12 cellular contexts compared by ENCODE assay signal in genomic region chr5:136309932-136310598, GRCh38.
DNase-seq lines count a peak whose midpoint lies in the region; ATAC-seq lines count a peak whose summit lies in the region.
"Had no signal": no experiment of that assay in that cellular context is flagged by ENCODE, and none has a peak within 500 bp of the region (broad histone marks: within the 10 kb centered on the region; RNA-seq: fewer than 3 reads in every experiment).

No MANE protein-coding gene starts in this region.

- ATAC-seq in GM18517 (IDR thresholded peaks at IDR 0.05; ENCODE audit: unreplicated experiment) (peak; percentile 95), GM21367 (IDR thresholded peaks at IDR 0.05; ENCODE audit: unreplicated experiment) (peak; percentile 99), HG03039 (IDR thresholded peaks at IDR 0.05; ENCODE audit: unreplicated experiment) (peak; percentile 97)
- ATAC-seq: K562 had no signal

- DNase-seq in NAMALWA (ENCODE audit: low spot score) (peak; percentile 4), NCI-H774 (lab: John Stamatoyannopoulos, UW) (no peak), OCI-M2 (lab: John Stamatoyannopoulos, UW; ENCODE audit: unreplicated experiment) (no peak), NCI-H1930 (lab: John Stamatoyannopoulos, UW) (no peak), NOMO-1 (lab: John Stamatoyannopoulos, UW; ENCODE audit: unreplicated experiment in 2 of 2) (no peak)
- DNase-seq: activated CD8-positive, alpha-beta memory T cell treated with anti-CD3 and anti-CD28 coated beads, Interleukin-2, amount 50 U/mL, for 48 hours; CD4-positive, CD25-positive, alpha-beta regulatory T cell; NCI-H526 treated with DMSO at 0.1 percent for 48 hours had no signal
